In genomic region chr9:76744336-76744735, GRCh38 we compare ENCODE assay signal across 36 cellular contexts. TPM values are rescaled to one million over a fixed set of nuclear protein-coding genes. Genes with fewer than 3 reads are reported as not detected.
DNase-seq lines count a peak whose midpoint lies in the region; ATAC-seq and TF ChIP-seq lines count a peak whose summit lies in the region.
"Had no signal": no experiment of that assay in that cellular context is flagged by ENCODE, and none has a peak within 500 bp of the region (broad histone marks: within the 10 kb centered on the region; RNA-seq: fewer than 3 reads in every experiment).

No MANE protein-coding gene starts in this region.

- no peaks in the 10 kb centered on the region for H3K36me3 Mint-ChIP-seq in activated CD4-positive, alpha-beta T cell treated with anti-CD3 and anti-CD28 coated beads for 36 hours (ENCODE audit: low read depth)
- no peaks in the 10 kb centered on the region for H3K36me3 Mint-ChIP-seq in activated CD4-positive, alpha-beta T cell treated with anti-CD3 and anti-CD28 coated beads, Interleukin-2, amount 10 ng/mL, durations not matched to agents 24 days and 14 days (ENCODE audit: low read depth)
- no peaks in the 10 kb centered on the region for H3K36me3 Mint-ChIP-seq in type B pancreatic cell
- H3K36me3 Mint-ChIP-seq in activated T-helper 1 cell treated with anti-CD3 and anti-CD28 coated beads, Interleukin-12 subunit alpha, Interleukin-12 subunit beta, Interleukin-2, Interleukin-4 antibody, amounts not matched to agents 30 ng/mL and 10 ng/mL and 1 ng/mL, durations not matched to agents 14 hours and 24 hours and 36 hours (ENCODE audit: low read depth) = no peaks in the 10 kb centered on the region
- H3K36me3 Mint-ChIP-seq: activated naive CD8-positive, alpha-beta T cell; CD14-positive monocyte; memory B cell had no signal

- CTCF ChIA-PET in activated CD4-positive, alpha-beta T cell treated with anti-CD3 and anti-CD28 coated beads for 36 hours (lab: Charles Lee) = interaction anchor here (0.8 to 1.1 kb wide), 2 partner anchors 13 to 86 kb away, joined by 3 to 5 read pairs; no protein-coding TSS in a partner anchor

- peaks cover 3% of the 10 kb centered on the region for H3K4me1 Mint-ChIP-seq in activated CD4-positive, alpha-beta T cell treated with anti-CD3 and anti-CD28 coated beads for 36 hours
- H3K4me1 Mint-ChIP-seq in activated CD4-positive, alpha-beta T cell treated with anti-CD3 and anti-CD28 coated beads, Interleukin-2, amount 10 ng/mL, durations not matched to agents 24 days and 14 days = peaks cover 7% of the 10 kb centered on the region
- peaks cover 4% of the 10 kb centered on the region for H3K4me1 Mint-ChIP-seq in type B pancreatic cell (ENCODE audit: unreplicated experiment)
- peaks cover 10% of the 10 kb centered on the region for H3K4me1 Mint-ChIP-seq in activated T-helper 1 cell treated with anti-CD3 and anti-CD28 coated beads, Interleukin-12 subunit alpha, Interleukin-12 subunit beta, Interleukin-2, Interleukin-4 antibody, amounts not matched to agents 30 ng/mL and 10 ng/mL and 1 ng/mL, durations not matched to agents 14 hours and 24 hours and 36 hours (ENCODE audit: low read depth)
- H3K4me1 Mint-ChIP-seq: CD14-positive monocyte, memory B cell had no signal

- POLR2A ChIA-PET in activated CD4-positive, alpha-beta T cell treated with anti-CD3 and anti-CD28 coated beads for 36 hours (lab: Charles Lee) = no interaction called here

- ATAC-seq in activated CD4-positive, alpha-beta T cell treated with anti-CD3 and anti-CD28 coated beads for 36 hours = peak; percentile 72
- ATAC-seq in HG03442 (IDR thresholded peaks at IDR 0.05; ENCODE audit: unreplicated experiment) (peak; percentile 82), esophagus mucosa (peak; percentile 23)
- ATAC-seq: HCT116, K562, left colon, PC-3 had no signal

- DNase-seq in activated CD4-positive, alpha-beta T cell treated with anti-CD3 and anti-CD28 coated beads for 36 hours = no peak
- no peak for DNase-seq in activated CD4-positive, alpha-beta T cell treated with anti-CD3 and anti-CD28 coated beads, Interleukin-2, amount 10 ng/mL, durations not matched to agents 24 days and 14 days
- no peak for DNase-seq in type B pancreatic cell (ENCODE audit: extremely low spot score, unreplicated experiment)
- DNase-seq in NCI-H82 treated with DMSO at 0.1 percent for 48 hours (lab: John Stamatoyannopoulos, UW; ENCODE audit: unreplicated experiment) = no peak
- no peak for DNase-seq in glomerular visceral epithelial cell (ENCODE audit: extremely low spot score)
- no peak for DNase-seq in activated T-helper 1 cell treated with anti-CD3 and anti-CD28 coated beads, Interleukin-12 subunit alpha, Interleukin-12 subunit beta, Interleukin-2, Interleukin-4 antibody, amounts not matched to agents 30 ng/mL and 10 ng/mL and 1 ng/mL, durations not matched to agents 14 hours and 24 hours and 36 hours (ENCODE audit: low spot score)
- DNase-seq: activated CD4-positive, alpha-beta T cell treated with anti-CD3 and anti-CD28 coated beads, Interleukin-2, amount 50 U/mL, for 48 hours; activated CD8-positive, alpha-beta memory T cell treated with anti-CD3 and anti-CD28 coated beads, Interleukin-2, amount 50 U/mL, for 48 hours; activated effector memory CD4-positive, alpha-beta T cell treated with Interleukin-2 at 50 U/mL for 16 hours; aorta; Caco-2; DMS79 treated with DMSO at 0.1 percent for 48 hours; GDM1; left colon; NCI-H1105; NCI-H2029; NCI-H524; nephron progenitor cell; NK-92 treated with Interleukin-12 subunit alpha and Interleukin-12 subunit beta, amount 100 ng/mL, for 24 hours; PC-3; SK-N-SH; stimulated activated naive CD4-positive, alpha-beta T cell; testis had no signal

- intact Hi-C loops in activated CD4-positive, alpha-beta T cell treated with anti-CD3 and anti-CD28 coated beads for 36 hours (cut with DNase I, micrococcal nuclease) = no loop called here
- intact Hi-C loops in activated CD4-positive, alpha-beta T cell treated with anti-CD3 and anti-CD28 coated beads, Interleukin-2, amount 10 ng/mL, durations not matched to agents 24 days and 14 days (cut with micrococcal nuclease) = no loop called here
- intact Hi-C loops in activated T-helper 1 cell treated with anti-CD3 and anti-CD28 coated beads, Interleukin-12 subunit alpha, Interleukin-12 subunit beta, Interleukin-2, Interleukin-4 antibody, amounts not matched to agents 30 ng/mL and 10 ng/mL and 1 ng/mL, durations not matched to agents 14 hours and 24 hours and 36 hours (cut with micrococcal nuclease) = no loop called here

- H3K9me3 Mint-ChIP-seq in activated CD4-positive, alpha-beta T cell treated with anti-CD3 and anti-CD28 coated beads for 36 hours (ENCODE audit: low read depth) = peaks cover 9% of the 10 kb centered on the region
- peaks cover 10% of the 10 kb centered on the region for H3K9me3 Mint-ChIP-seq in activated CD4-positive, alpha-beta T cell treated with anti-CD3 and anti-CD28 coated beads, Interleukin-2, amount 10 ng/mL, durations not matched to agents 24 days and 14 days
- peaks cover 13% of the 10 kb centered on the region for H3K9me3 Mint-ChIP-seq in type B pancreatic cell
- peaks cover 14% of the 10 kb centered on the region for H3K9me3 Mint-ChIP-seq in activated T-helper 1 cell treated with anti-CD3 and anti-CD28 coated beads, Interleukin-12 subunit alpha, Interleukin-12 subunit beta, Interleukin-2, Interleukin-4 antibody, amounts not matched to agents 30 ng/mL and 10 ng/mL and 1 ng/mL, durations not matched to agents 14 hours and 24 hours and 36 hours

- H3K27ac Mint-ChIP-seq in activated CD4-positive, alpha-beta T cell treated with anti-CD3 and anti-CD28 coated beads for 36 hours = no peak overlapping the region
- no peak overlapping the region for H3K27ac Mint-ChIP-seq in activated CD4-positive, alpha-beta T cell treated with anti-CD3 and anti-CD28 coated beads, Interleukin-2, amount 10 ng/mL, durations not matched to agents 24 days and 14 days
- peak overlapping the region; percentile 25 for H3K27ac Mint-ChIP-seq in type B pancreatic cell
- H3K27ac Mint-ChIP-seq in activated T-helper 1 cell treated with anti-CD3 and anti-CD28 coated beads, Interleukin-12 subunit alpha, Interleukin-12 subunit beta, Interleukin-2, Interleukin-4 antibody, amounts not matched to agents 30 ng/mL and 10 ng/mL and 1 ng/mL, durations not matched to agents 14 hours and 24 hours and 36 hours = no peak overlapping the region
- H3K27ac Mint-ChIP-seq: activated naive CD8-positive, alpha-beta T cell; memory B cell; nephron progenitor cell; T-helper 1 cell treated with Interleukin-12 subunit alpha and Interleukin-12 subunit beta and Interleukin-4 antibody, amounts not matched to agents 30 μg/mL and 1 μg/mL, for 36 hours had no signal

- no peak for TF ChIP-seq CTCF in type B pancreatic cell (conservative IDR thresholded peaks at IDR 0.05)

- peaks cover 3% of the 10 kb centered on the region for H3K27me3 Mint-ChIP-seq in activated CD4-positive, alpha-beta T cell treated with anti-CD3 and anti-CD28 coated beads for 36 hours
- no peaks in the 10 kb centered on the region for H3K27me3 Mint-ChIP-seq in activated CD4-positive, alpha-beta T cell treated with anti-CD3 and anti-CD28 coated beads, Interleukin-2, amount 10 ng/mL, durations not matched to agents 24 days and 14 days
- H3K27me3 Mint-ChIP-seq in type B pancreatic cell = peaks cover 40% of the 10 kb centered on the region
- H3K27me3 Mint-ChIP-seq in activated T-helper 1 cell treated with anti-CD3 and anti-CD28 coated beads, Interleukin-12 subunit alpha, Interleukin-12 subunit beta, Interleukin-2, Interleukin-4 antibody, amounts not matched to agents 30 ng/mL and 10 ng/mL and 1 ng/mL, durations not matched to agents 14 hours and 24 hours and 36 hours (ENCODE audit: insufficient read depth) = no peaks in the 10 kb centered on the region

- H3K4me3 Mint-ChIP-seq in activated CD4-positive, alpha-beta T cell treated with anti-CD3 and anti-CD28 coated beads for 36 hours = no peak overlapping the region
- no peak overlapping the region for H3K4me3 Mint-ChIP-seq in activated CD4-positive, alpha-beta T cell treated with anti-CD3 and anti-CD28 coated beads, Interleukin-2, amount 10 ng/mL, durations not matched to agents 24 days and 14 days
- no peak overlapping the region for H3K4me3 Mint-ChIP-seq in type B pancreatic cell
- H3K4me3 Mint-ChIP-seq in activated T-helper 1 cell treated with anti-CD3 and anti-CD28 coated beads, Interleukin-12 subunit alpha, Interleukin-12 subunit beta, Interleukin-2, Interleukin-4 antibody, amounts not matched to agents 30 ng/mL and 10 ng/mL and 1 ng/mL, durations not matched to agents 14 hours and 24 hours and 36 hours = no peak overlapping the region
- H3K4me3 Mint-ChIP-seq: activated naive CD8-positive, alpha-beta T cell; CD14-positive monocyte; memory B cell; nephron progenitor cell; T-helper 1 cell treated with Interleukin-12 subunit alpha and Interleukin-12 subunit beta and Interleukin-4 antibody, amounts not matched to agents 30 μg/mL and 1 μg/mL, for 36 hours had no signal

RNA-seq across cellular contexts. Expression of gene PCA3, which starts 19.9 kb away (rescaled TPM):
- not detected for total RNA-seq in activated CD4-positive, alpha-beta T cell treated with anti-CD3 and anti-CD28 coated beads for 36 hours
- total RNA-seq in activated CD4-positive, alpha-beta T cell treated with anti-CD3 and anti-CD28 coated beads, Interleukin-2, amount 10 ng/mL, durations not matched to agents 24 days and 14 days = not detected in 2 replicates
- total RNA-seq in esophagus mucosa (not detected), type B pancreatic cell (ENCODE audit: low replicate concordance) (0.33 TPM in 1 of 2 replicates, not detected in the other)
- total RNA-seq in activated T-helper 1 cell treated with anti-CD3 and anti-CD28 coated beads, Interleukin-12 subunit alpha, Interleukin-12 subunit beta, Interleukin-2, Interleukin-4 antibody, amounts not matched to agents 30 ng/mL and 10 ng/mL and 1 ng/mL, durations not matched to agents 14 hours and 24 hours and 36 hours = not detected in 2 replicates
- total RNA-seq: A172, bronchial epithelial cell, Caco-2, glomerular endothelial cell, K562, left colon, M059J, osteocyte, PC-3 had no signal

Comparison
In these comparisons a context has a peak if more than half of its experiments do, and no peak if none do; other contexts are left out.
1. ATAC-seq: peak in every context shown above with its lines; median percentile 82 in HG03442; 72 in activated CD4-positive, alpha-beta T cell treated with anti-CD3 and anti-CD28 coated beads for 36 hours; 23 in esophagus mucosa.